12 cellular contexts compared by ENCODE assay signal in genomic region chr2:70303186-70303585, GRCh38.
"Had no signal": no experiment of that assay in that cellular context is flagged by ENCODE, and none has a peak within 500 bp of the region (broad histone marks: within the 10 kb centered on the region; RNA-seq: fewer than 3 reads in every experiment).

No MANE protein-coding gene starts in this region.

- H3K27ac ChIP-seq: testis, transverse colon had no signal

- H3K9me3 ChIP-seq: testis, transverse colon had no signal

- H3K4me1 ChIP-seq: testis had no signal

- H3K9me3 Mint-ChIP-seq: activated CD4-positive, alpha-beta T cell treated with anti-CD3 and anti-CD28 coated beads, Interleukin-2, amount 10 ng/mL, durations not matched to agents 7 days and 5 days; activated CD8-positive, alpha-beta T cell treated with anti-CD3 and anti-CD28 coated beads for 36 hours; activated T-cell treated with anti-CD3 and anti-CD28 coated beads, Interleukin-2, amount 50 U/mL, for 72 hours; mesothelial cell of epicardium had no signal

- H3K27me3 ChIP-seq: testis, transverse colon had no signal

- FAIRE-seq: bronchial epithelial cell, colon, frontal cortex, urothelium cell line had no signal

- H3K27me3 Mint-ChIP-seq: activated CD4-positive, alpha-beta T cell treated with anti-CD3 and anti-CD28 coated beads, Interleukin-2, amount 10 ng/mL, durations not matched to agents 7 days and 5 days; activated CD8-positive, alpha-beta memory T cell treated with anti-CD3 and anti-CD28 coated beads, Interleukin-2, amount 10 ng/mL, durations not matched to agents 7 days and 5 days; activated CD8-positive, alpha-beta T cell treated with anti-CD3 and anti-CD28 coated beads for 36 hours; naive B cell had no signal

- H3K27ac Mint-ChIP-seq: activated CD4-positive, alpha-beta T cell treated with anti-CD3 and anti-CD28 coated beads, Interleukin-2, amount 10 ng/mL, durations not matched to agents 7 days and 5 days; activated CD8-positive, alpha-beta memory T cell treated with anti-CD3 and anti-CD28 coated beads, Interleukin-2, amount 10 ng/mL, durations not matched to agents 7 days and 5 days; activated CD8-positive, alpha-beta T cell treated with anti-CD3 and anti-CD28 coated beads for 36 hours; activated T-cell treated with anti-CD3 and anti-CD28 coated beads, Interleukin-2, amount 50 U/mL, for 72 hours had no signal

- H3K4me3 ChIP-seq: testis, transverse colon had no signal
